ENCODE assay signal across 1 cellular context in the genomic region with DNA sequence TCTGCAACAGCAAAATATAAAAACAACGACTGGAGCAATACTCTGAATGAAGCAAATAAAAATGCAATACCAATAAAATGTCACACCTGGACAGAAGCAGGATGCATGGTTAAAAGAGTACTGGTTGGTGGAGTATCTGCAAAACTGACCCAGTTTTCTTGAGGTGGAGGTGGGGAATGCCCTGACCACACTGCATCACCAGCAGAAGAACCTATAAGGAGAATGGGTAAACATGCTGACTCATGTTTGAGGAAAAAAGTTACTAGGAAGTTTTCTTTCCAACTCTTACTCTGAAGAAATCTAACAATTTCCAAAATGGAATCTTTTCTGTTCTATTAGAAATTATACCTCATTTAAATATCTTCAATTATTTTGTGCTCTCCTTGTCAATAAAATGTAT.
A peak's percentile ranks its signal among the peaks of the same experiment; 100 is the strongest.
TF ChIP-seq lines count a peak whose summit lies in the region.

No MANE protein-coding gene starts in this region.

TF ChIP-seq in IMR-90, 13 proteins besides CTCF, POLR2A, EP300 and RAD21 (continued from another document):
- TF ChIP-seq, protein P1, sequence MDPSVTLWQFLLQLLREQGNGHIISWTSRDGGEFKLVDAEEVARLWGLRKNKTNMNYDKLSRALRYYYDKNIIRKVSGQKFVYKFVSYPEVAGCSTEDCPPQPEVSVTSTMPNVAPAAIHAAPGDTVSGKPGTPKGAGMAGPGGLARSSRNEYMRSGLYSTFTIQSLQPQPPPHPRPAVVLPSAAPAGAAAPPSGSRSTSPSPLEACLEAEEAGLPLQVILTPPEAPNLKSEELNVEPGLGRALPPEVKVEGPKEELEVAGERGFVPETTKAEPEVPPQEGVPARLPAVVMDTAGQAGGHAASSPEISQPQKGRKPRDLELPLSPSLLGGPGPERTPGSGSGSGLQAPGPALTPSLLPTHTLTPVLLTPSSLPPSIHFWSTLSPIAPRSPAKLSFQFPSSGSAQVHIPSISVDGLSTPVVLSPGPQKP (IDR thresholded peaks at IDR 0.05; ENCODE audit: borderline replicate concordance, low read depth, low read length): no peak
- no peak for TF ChIP-seq RCOR1 (IDR thresholded peaks at IDR 0.05; ENCODE audit: insufficient replicate concordance, low read length)
- TF ChIP-seq SMC3 (IDR thresholded peaks at IDR 0.05; ENCODE audit: low read depth, low read length): no peak
- TF ChIP-seq NFE2L2 (IDR thresholded peaks at IDR 0.05; ENCODE audit: low read depth, low read length): peak; percentile 94
- TF ChIP-seq MAZ (IDR thresholded peaks at IDR 0.05; ENCODE audit: borderline replicate concordance, low read depth, low read length): no peak
- TF ChIP-seq, protein P2, sequence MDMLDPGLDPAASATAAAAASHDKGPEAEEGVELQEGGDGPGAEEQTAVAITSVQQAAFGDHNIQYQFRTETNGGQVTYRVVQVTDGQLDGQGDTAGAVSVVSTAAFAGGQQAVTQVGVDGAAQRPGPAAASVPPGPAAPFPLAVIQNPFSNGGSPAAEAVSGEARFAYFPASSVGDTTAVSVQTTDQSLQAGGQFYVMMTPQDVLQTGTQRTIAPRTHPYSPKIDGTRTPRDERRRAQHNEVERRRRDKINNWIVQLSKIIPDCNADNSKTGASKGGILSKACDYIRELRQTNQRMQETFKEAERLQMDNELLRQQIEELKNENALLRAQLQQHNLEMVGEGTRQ (IDR thresholded peaks at IDR 0.05; ENCODE audit: low read depth, low read length): no peak
- TF ChIP-seq BHLHE40 (IDR thresholded peaks at IDR 0.05; ENCODE audit: low read depth, low read length): no peak
- no peak for TF ChIP-seq CHD1 (IDR thresholded peaks at IDR 0.05; ENCODE audit: low read depth, low read length)
